Comparison of ENCODE assay signal across 26 cellular contexts in the genomic region with DNA sequence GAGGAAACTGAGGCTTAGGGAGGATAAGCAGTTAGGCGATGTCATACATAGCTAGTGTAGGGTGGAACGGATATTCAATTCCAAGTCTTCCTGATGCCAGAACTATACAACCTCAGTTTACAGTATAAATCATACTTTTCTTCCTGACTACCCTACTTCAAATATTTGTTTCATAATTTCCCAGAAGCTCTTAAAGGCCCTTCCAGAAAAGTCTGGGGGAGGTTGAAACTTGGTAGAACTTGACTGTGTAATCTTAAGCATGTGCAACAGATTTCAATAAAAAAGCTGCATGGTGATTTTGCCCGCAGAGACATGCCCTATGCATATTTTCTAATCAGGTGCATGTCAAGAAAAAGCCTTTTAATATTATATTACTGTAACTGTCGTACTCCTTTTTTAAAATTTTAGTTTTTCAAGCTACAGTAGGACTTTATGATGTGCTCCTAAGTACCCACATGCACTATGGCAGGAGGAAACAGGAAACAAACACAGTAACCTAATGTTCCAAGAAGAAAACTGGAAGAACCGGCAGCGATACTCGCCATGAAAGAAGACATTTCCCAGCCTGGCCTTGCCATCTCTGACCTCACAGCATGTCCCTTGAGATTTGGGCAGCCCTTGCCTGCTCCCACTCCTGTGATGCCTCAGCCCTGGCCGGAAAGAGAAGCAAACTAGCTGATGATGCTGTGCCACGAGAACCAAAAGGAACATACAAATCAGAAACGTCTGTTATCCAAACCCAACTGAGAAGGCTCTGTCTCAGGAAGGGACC.
DNase-seq lines count a peak whose midpoint lies in the region; ATAC-seq and TF ChIP-seq lines count a peak whose summit lies in the region.
"Had no signal": no experiment of that assay in that cellular context is flagged by ENCODE, and none has a peak within 500 bp of the region (broad histone marks: within the 10 kb centered on the region; RNA-seq: fewer than 3 reads in every experiment).

No MANE protein-coding gene starts in this region.

- POLR2A ChIA-PET in activated CD8-positive, alpha-beta T cell treated with anti-CD3 and anti-CD28 coated beads, Interleukin-2, amount 10 ng/mL, durations not matched to agents 7 days and 5 days (lab: Charles Lee) = no interaction called here

- CTCF ChIA-PET in activated CD8-positive, alpha-beta T cell treated with anti-CD3 and anti-CD28 coated beads, Interleukin-2, amount 10 ng/mL, durations not matched to agents 7 days and 5 days (lab: Charles Lee) = interaction anchor here (1.5 kb wide), 1 partner anchor 17 kb away, joined by 3 read pairs; no protein-coding TSS in a partner anchor

- H2AFZ ChIP-seq in GM23338 = no peak overlapping the region

- H3K4me1 ChIP-seq in GM23338 (ENCODE audit: insufficient read depth) = peaks cover 54% of the 10 kb centered on the region
- H3K4me1 ChIP-seq: SJSA1, thyroid gland had no signal

- peaks cover 49% of the 10 kb centered on the region for H3K4me1 Mint-ChIP-seq in GM23338
- H3K4me1 Mint-ChIP-seq in activated CD8-positive, alpha-beta T cell treated with anti-CD3 and anti-CD28 coated beads, Interleukin-2, amount 10 ng/mL, durations not matched to agents 7 days and 5 days (ENCODE audit: low read depth) = no peaks in the 10 kb centered on the region
- H3K4me1 Mint-ChIP-seq: memory B cell; stimulated activated memory B cell treated with anti-CD40 and anti-IgM and Interleukin-4, amounts not matched to agents 10 μg/mL and 1 μg/mL and 100 μg/mL, for 72 hours had no signal

- H3K36me3 ChIP-seq in GM23338 (ENCODE audit: insufficient read depth) = no peaks in the 10 kb centered on the region
- H3K36me3 ChIP-seq: cardiac muscle cell, gastrocnemius medialis, SJSA1, thyroid gland, WERI-Rb-1 had no signal

- TF ChIP-seq CTCF in GM23338 (conservative IDR thresholded peaks at IDR 0.05; ENCODE audit: low read depth in 2 of 2) (no peak), omental fat pad (IDR thresholded peaks at IDR 0.05) (no peak)

- no peak overlapping the region for H3K27ac ChIP-seq in GM23338 (ENCODE audit: low read depth)
- H3K27ac ChIP-seq: cardiac muscle cell, gastrocnemius medialis, SJSA1, thyroid gland, WERI-Rb-1 had no signal

- H3F3A ChIP-seq in GM23338 (replicated peaks; ENCODE audit: low read depth) = no peaks in the 10 kb centered on the region

- no peaks in the 10 kb centered on the region for H3K79me2 ChIP-seq in GM23338 (replicated peaks; ENCODE audit: insufficient read depth)

- H3K27me3 ChIP-seq in GM23338 (ENCODE audit: insufficient read depth) = no peaks in the 10 kb centered on the region
- H3K27me3 ChIP-seq: cardiac muscle cell, gastrocnemius medialis, SJSA1, thyroid gland had no signal

- in situ Hi-C loops in SK-MEL-5 (cut with HindIII; ENCODE audit: low pct_unique_long_range_greater_than_20kb, low sequenced_read_pairs) = no loop called here

- no peak overlapping the region for H3K4me3 Mint-ChIP-seq in GM23338
- no peak overlapping the region for H3K4me3 Mint-ChIP-seq in activated CD8-positive, alpha-beta T cell treated with anti-CD3 and anti-CD28 coated beads, Interleukin-2, amount 10 ng/mL, durations not matched to agents 7 days and 5 days
- H3K4me3 Mint-ChIP-seq: dendritic cell treated with granulocyte-macrophage colony-stimulating factor and Interleukin-4, amounts not matched to agents 40 ng/mL and 50 ng/mL, for 4 days; HFFc6; memory B cell; natural killer cell; stimulated activated memory B cell treated with anti-CD40 and anti-IgM and Interleukin-4, amounts not matched to agents 10 μg/mL and 1 μg/mL and 100 μg/mL, for 72 hours; T-helper 1 cell treated with Interleukin-12 subunit alpha and Interleukin-12 subunit beta and Interleukin-4 antibody, amounts not matched to agents 30 μg/mL and 1 μg/mL, for 36 hours had no signal

- H3K36me3 Mint-ChIP-seq in GM23338 (ENCODE audit: low read depth) = no peaks in the 10 kb centered on the region
- H3K36me3 Mint-ChIP-seq in activated CD8-positive, alpha-beta T cell treated with anti-CD3 and anti-CD28 coated beads, Interleukin-2, amount 10 ng/mL, durations not matched to agents 7 days and 5 days (ENCODE audit: low read depth) = no peaks in the 10 kb centered on the region
- H3K36me3 Mint-ChIP-seq: memory B cell; natural killer cell; stimulated activated memory B cell treated with anti-CD40 and anti-IgM and Interleukin-4, amounts not matched to agents 10 μg/mL and 1 μg/mL and 100 μg/mL, for 72 hours had no signal

- no peak overlapping the region for H3K4me3 ChIP-seq in GM23338
- H3K4me3 ChIP-seq: cardiac muscle cell, gastrocnemius medialis, SJSA1, thyroid gland had no signal

- ATAC-seq in GM23338 (no peak), omental fat pad (ENCODE audit: low FRiP score) (peak; percentile 42), GM18868 (IDR thresholded peaks at IDR 0.05; ENCODE audit: unreplicated experiment) (no peak), HG02588 (IDR thresholded peaks at IDR 0.05; ENCODE audit: unreplicated experiment) (no peak)
- ATAC-seq in activated CD8-positive, alpha-beta T cell treated with anti-CD3 and anti-CD28 coated beads, Interleukin-2, amount 10 ng/mL, durations not matched to agents 7 days and 5 days = no peak
- ATAC-seq: gastrocnemius medialis; natural killer cell; stimulated activated memory B cell treated with anti-CD40 and anti-IgM and Interleukin-4, amounts not matched to agents 10 μg/mL and 1 μg/mL and 100 μg/mL, for 72 hours had no signal

- no peaks in the 10 kb centered on the region for H4K20me1 ChIP-seq in GM23338 (replicated peaks; ENCODE audit: insufficient read depth)

- H3K9me3 Mint-ChIP-seq in GM23338 = no peaks in the 10 kb centered on the region
- H3K9me3 Mint-ChIP-seq in activated CD8-positive, alpha-beta T cell treated with anti-CD3 and anti-CD28 coated beads, Interleukin-2, amount 10 ng/mL, durations not matched to agents 7 days and 5 days (ENCODE audit: insufficient read depth) = no peaks in the 10 kb centered on the region
- H3K9me3 Mint-ChIP-seq: dendritic cell treated with granulocyte-macrophage colony-stimulating factor and Interleukin-4, amounts not matched to agents 40 ng/mL and 50 ng/mL, for 4 days; stimulated activated memory B cell treated with anti-CD40 and anti-IgM and Interleukin-4, amounts not matched to agents 10 μg/mL and 1 μg/mL and 100 μg/mL, for 72 hours; T-helper 1 cell treated with Interleukin-12 subunit alpha and Interleukin-12 subunit beta and Interleukin-4 antibody, amounts not matched to agents 30 μg/mL and 1 μg/mL, for 36 hours had no signal

- H3K9me2 ChIP-seq in GM23338 (ENCODE audit: insufficient read depth) = no peaks in the 10 kb centered on the region

- H3K27ac Mint-ChIP-seq in GM23338 = no peak overlapping the region
- no peak overlapping the region for H3K27ac Mint-ChIP-seq in activated CD8-positive, alpha-beta T cell treated with anti-CD3 and anti-CD28 coated beads, Interleukin-2, amount 10 ng/mL, durations not matched to agents 7 days and 5 days
- H3K27ac Mint-ChIP-seq: dendritic cell treated with granulocyte-macrophage colony-stimulating factor and Interleukin-4, amounts not matched to agents 40 ng/mL and 50 ng/mL, for 4 days; HFFc6; memory B cell; natural killer cell; stimulated activated memory B cell treated with anti-CD40 and anti-IgM and Interleukin-4, amounts not matched to agents 10 μg/mL and 1 μg/mL and 100 μg/mL, for 72 hours; T-helper 1 cell treated with Interleukin-12 subunit alpha and Interleukin-12 subunit beta and Interleukin-4 antibody, amounts not matched to agents 30 μg/mL and 1 μg/mL, for 36 hours had no signal

- 0 out of 2 replicates have a peak overlapping the region, but pooled peaks have one; percentile 69 for H3K4me2 ChIP-seq in GM23338

- DNase-seq in GM23338 (ENCODE audit: low spot score) (peak; percentile 21), SK-MEL-5 (ENCODE audit: low read depth, low spot score) (peak; percentile 63), fibroblast of gingiva (ENCODE audit: low read depth) (peak; percentile 56), omental fat pad (ENCODE audit: low spot score) (no peak), Ammon's horn (ENCODE audit: low spot score) (no peak)
- DNase-seq in activated CD8-positive, alpha-beta T cell treated with anti-CD3 and anti-CD28 coated beads, Interleukin-2, amount 10 ng/mL, durations not matched to agents 7 days and 5 days = no peak
- DNase-seq: activated CD4-positive, alpha-beta T cell treated with anti-CD3 and anti-CD28 coated beads, Interleukin-2, amount 50 U/mL, for 1 hour; activated CD8-positive, alpha-beta memory T cell treated with anti-CD3 and anti-CD28 coated beads, Interleukin-2, amount 50 U/mL, for 48 hours; activated effector memory CD4-positive, alpha-beta T cell treated with Interleukin-2 at 50 U/mL for 16 hours; DND-41; gastrocnemius medialis; HFFc6; natural killer cell; NCI-H1436 treated with DMSO at 0.1 percent for 48 hours; NCI-H82; stimulated activated CD4-positive, alpha-beta T cell treated with anti-CD3 and anti-CD28 coated beads, Interleukin-1b, Interleukin-23, amount 100 ng/mL, for 48 hours; thyroid gland; WERI-Rb-1 had no signal

- peaks cover 9% of the 10 kb centered on the region for H3K27me3 Mint-ChIP-seq in GM23338 (ENCODE audit: insufficient read depth, low read depth, poor library complexity)
- H3K27me3 Mint-ChIP-seq in activated CD8-positive, alpha-beta T cell treated with anti-CD3 and anti-CD28 coated beads, Interleukin-2, amount 10 ng/mL, durations not matched to agents 7 days and 5 days (ENCODE audit: low read depth) = no peaks in the 10 kb centered on the region
- H3K27me3 Mint-ChIP-seq: dendritic cell treated with granulocyte-macrophage colony-stimulating factor and Interleukin-4, amounts not matched to agents 40 ng/mL and 50 ng/mL, for 4 days; memory B cell; stimulated activated memory B cell treated with anti-CD40 and anti-IgM and Interleukin-4, amounts not matched to agents 10 μg/mL and 1 μg/mL and 100 μg/mL, for 72 hours had no signal

TF ChIP-seq in GM23338, 12 proteins besides CTCF, POLR2A, EP300 and RAD21 (continues in another document):
- TF ChIP-seq ZNF114 (CRISPR knock-in tag; IDR thresholded peaks at IDR 0.05) (no peak), POLR2AphosphoS5 (IDR thresholded peaks at IDR 0.05; ENCODE audit: low read depth) (no peak), CREB1 (CRISPR knock-in tag; IDR thresholded peaks at IDR 0.05; ENCODE audit: low read depth) (no peak)

Comparison
In these comparisons a context has a peak if more than half of its experiments do, and no peak if none do; other contexts are left out.
1. DNase-seq: peak in GM23338 (single experiment), SK-MEL-5 (single experiment) and fibroblast of gingiva (single experiment); none in omental fat pad (single experiment), Ammon's horn (single experiment) and activated CD8-positive, alpha-beta T cell treated with anti-CD3 and anti-CD28 coated beads, Interleukin-2, amount 10 ng/mL, durations not matched to agents 7 days and 5 days (single experiment).